16 cellular contexts compared by ENCODE assay signal in the genomic region with DNA sequence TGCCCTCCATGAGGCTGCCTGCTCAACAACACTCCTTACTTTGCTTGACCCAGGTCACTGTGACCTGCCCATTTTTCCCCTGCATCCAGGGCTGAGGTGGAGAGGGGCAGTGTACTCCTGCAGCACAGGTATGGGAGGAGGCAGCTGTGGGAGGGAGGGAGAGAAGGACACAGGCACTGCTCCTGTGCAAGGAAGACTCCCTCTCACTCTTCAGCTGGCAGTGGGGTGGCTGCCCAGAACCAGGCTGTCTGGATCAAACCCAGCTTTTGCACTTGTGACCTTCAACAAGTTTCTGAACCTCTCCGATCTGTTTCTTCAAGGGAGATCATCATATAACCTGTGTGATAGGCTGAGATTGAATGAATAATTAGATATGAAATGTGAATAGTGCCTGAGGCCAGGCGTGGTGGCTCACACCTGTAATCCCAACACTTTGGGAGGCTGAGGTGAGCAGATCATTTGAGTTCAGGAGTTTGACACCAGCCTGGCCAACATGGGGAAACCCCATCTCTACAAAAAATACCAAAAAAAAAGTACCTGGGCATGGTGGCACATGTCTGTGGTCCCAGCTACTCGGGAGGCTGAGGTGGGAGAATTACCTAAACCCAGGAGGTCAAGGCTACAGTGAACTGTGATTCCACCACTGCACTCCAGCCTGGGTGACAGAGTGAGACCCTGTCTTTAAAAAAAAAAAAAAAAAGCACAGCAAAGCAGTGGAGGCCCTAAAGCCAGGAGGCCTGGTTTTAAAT. TPM values are rescaled to one million over a fixed set of nuclear protein-coding genes. Genes with fewer than 3 reads are reported as not detected.
DNase-seq lines count a peak whose midpoint lies in the region; ATAC-seq and TF ChIP-seq lines count a peak whose summit lies in the region.
"Had no signal": no experiment of that assay in that cellular context is flagged by ENCODE, and none has a peak within 500 bp of the region (broad histone marks: within the 10 kb centered on the region; RNA-seq: fewer than 3 reads in every experiment).

No MANE protein-coding gene starts in this region.

- no peaks in the 10 kb centered on the region for H3K4me1 ChIP-seq in right cardiac atrium (ENCODE audit: control insufficient read depth, insufficient read depth, low read length)
- H3K4me1 ChIP-seq in OCI-LY3 (ENCODE audit: low read length) = peaks cover 35% of the 10 kb centered on the region
- H3K4me1 ChIP-seq in uterus = peaks cover 0 to 5% of the 10 kb centered on the region in 2 donors
- H3K4me1 ChIP-seq: colonic mucosa had no signal

- H3K9me3 ChIP-seq in right cardiac atrium (ENCODE audit: control insufficient read depth, low read length) (no peaks in the 10 kb centered on the region), OCI-LY3 (ENCODE audit: insufficient read depth, low read length) (no peaks in the 10 kb centered on the region), uterus (no peaks in the 10 kb centered on the region)
- H3K9me3 ChIP-seq: colonic mucosa, mucosa of descending colon had no signal

- TF ChIP-seq POLR2A in uterus (IDR thresholded peaks at IDR 0.05) = no peak

- no peaks in the 10 kb centered on the region for H3K9me3 Mint-ChIP-seq in endothelial cell (ENCODE audit: unreplicated experiment)

- H3K27me3 ChIP-seq in right cardiac atrium (ENCODE audit: control insufficient read depth, insufficient read depth) (no peaks in the 10 kb centered on the region), OCI-LY3 (ENCODE audit: low read depth, low read length) (no peaks in the 10 kb centered on the region), uterus (no peaks in the 10 kb centered on the region)
- H3K27me3 ChIP-seq: colonic mucosa had no signal

- peaks cover 1% of the 10 kb centered on the region for H3K27me3 Mint-ChIP-seq in endothelial cell (ENCODE audit: unreplicated experiment)

- H3K27ac ChIP-seq in right cardiac atrium (ENCODE audit: low read length) = no peak overlapping the region
- H3K27ac ChIP-seq in OCI-LY3 (ENCODE audit: low read length) = peak overlapping the region; percentile 23; the same call in 1 of the 2 replicates
- peak overlapping the region; percentile 28 to 32 for H3K27ac ChIP-seq in uterus
- H3K27ac ChIP-seq: colonic mucosa, SK-N-MC had no signal

- peak; percentile 14 to 57 for ATAC-seq in right cardiac atrium
- ATAC-seq in HG02938 (IDR thresholded peaks at IDR 0.05; ENCODE audit: unreplicated experiment) = no peak
- ATAC-seq: K562, mucosa of descending colon had no signal

- peaks cover 11% of the 10 kb centered on the region for H3K4me1 Mint-ChIP-seq in endothelial cell (ENCODE audit: unreplicated experiment)

- no peak overlapping the region for H3K27ac Mint-ChIP-seq in endothelial cell (ENCODE audit: unreplicated experiment)

- 81% methylated on average over 3 of the region's 3 CpGs for WGBS in right cardiac atrium

- H4K20me1 ChIP-seq in OCI-LY3 (ENCODE audit: insufficient read depth, low read length) = no peaks in the 10 kb centered on the region

- no peak overlapping the region for H3K4me2 ChIP-seq in OCI-LY3 (ENCODE audit: low read length)

- peaks cover 53% of the 10 kb centered on the region for H3K79me2 ChIP-seq in OCI-LY3 (ENCODE audit: low read length)

- DNase-seq in right cardiac atrium = no peak
- DNase-seq in cardiac septum (ENCODE audit: low spot score) = no peak
- DNase-seq in endothelial cell (ENCODE audit: low spot score) = no peak
- DNase-seq in uterus = no peak
- no peak for DNase-seq in SHP77 treated with DMSO at 0.1 percent for 48 hours (lab: John Stamatoyannopoulos, UW)
- DNase-seq: colonic mucosa, foreskin fibroblast, hypothalamus, mucosa of descending colon, NCI-H2029 had no signal

- TF ChIP-seq CTCF in OCI-LY3 (IDR thresholded peaks at IDR 0.05; ENCODE audit: low read depth, low read length) (no peak), endothelial cell (IDR thresholded peaks at IDR 0.05; ENCODE audit: unreplicated experiment) (no peak), uterus (IDR thresholded peaks at IDR 0.05) (no peak)

- H3K4me3 Mint-ChIP-seq in endothelial cell (ENCODE audit: unreplicated experiment) = peak overlapping the region; percentile 31

- H3K9ac ChIP-seq in OCI-LY3 (ENCODE audit: low read length) = no peak overlapping the region

- H3K4me3 ChIP-seq in right cardiac atrium (ENCODE audit: low read length) = no peak overlapping the region
- no peak overlapping the region for H3K4me3 ChIP-seq in OCI-LY3 (ENCODE audit: low read length)
- H3K4me3 ChIP-seq in uterus = no peak overlapping the region
- H3K4me3 ChIP-seq: colonic mucosa, K562, mucosa of descending colon, SK-N-MC had no signal

- H3K36me3 Mint-ChIP-seq in endothelial cell (ENCODE audit: low read depth, unreplicated experiment) = peaks cover 20% of the 10 kb centered on the region

- H3K36me3 ChIP-seq in OCI-LY3 (replicated peaks; ENCODE audit: low read depth, low read length) (peaks cover 51% of the 10 kb centered on the region), uterus (no peaks in the 10 kb centered on the region)
- H3K36me3 ChIP-seq: colonic mucosa had no signal

- intact Hi-C loops in right cardiac atrium (cut with DNase I) (no loop called here), cardiac septum (cut with DNase I) (no loop called here), uterus (cut with DNase I; ENCODE audit: low total_unique reads) (no loop called here)

- H2AFZ ChIP-seq in OCI-LY3 (ENCODE audit: low read depth, low read length) = no peak overlapping the region

RNA-seq across cellular contexts. Expression of gene TGIF2, which starts 14.2 kb away (rescaled TPM):
- total RNA-seq in right cardiac atrium (10 to 100 TPM in 2 of 4 donors, 1 to 10 TPM in 2; 9.9 to 13.4 (median 10.1) TPM), cardiac septum (6.1 TPM), endothelial cell (ENCODE audit: unreplicated experiment) (43.7 TPM), uterus (10 to 100 TPM in 2 of 4 donors, 1 to 10 TPM in 2; 3.3 to 35.7 (median 17.7) TPM)
- 4.9 TPM for polyA plus RNA-seq in right cardiac atrium

RNA-seq across cellular contexts. Expression of gene RAB5IF, which starts 18.0 kb away (rescaled TPM):
- 10 to 100 TPM; 60.2 to 69.9 (median 62.9) TPM for total RNA-seq in right cardiac atrium
- 74.3 TPM for polyA plus RNA-seq in right cardiac atrium
- 50.2 TPM for total RNA-seq in cardiac septum
- 112 TPM for total RNA-seq in endothelial cell (ENCODE audit: unreplicated experiment)
- total RNA-seq in uterus = 10 to 100 TPM; 12.8 to 37.7 (median 28.5) TPM

RNA-seq across cellular contexts. Expression of gene MYL9, which starts 46.2 kb away (rescaled TPM):
- total RNA-seq in right cardiac atrium (1,000 to 10,000 TPM; 1,717 to 2,567 (median 2,144) TPM), cardiac septum (2,307 TPM), endothelial cell (ENCODE audit: unreplicated experiment) (128 TPM), uterus (1,000 to 10,000 TPM in 1 of 4 donors, 100 to 1,000 TPM in 2, 10 to 100 TPM in 1; 18.5 to 1,447 (median 245) TPM)
- 1,393 TPM for polyA plus RNA-seq in right cardiac atrium
- total RNA-seq: OCI-LY7 had no signal

RNA-seq across cellular contexts. Expression of gene SLA2, which starts 58.4 kb away (rescaled TPM):
- total RNA-seq in right cardiac atrium = under 1 TPM; 0.28 to 0.70 (median 0.61) TPM
- 0.20 TPM for polyA plus RNA-seq in right cardiac atrium
- total RNA-seq in cardiac septum = 0.27 TPM
- total RNA-seq in endothelial cell (ENCODE audit: unreplicated experiment) = not detected
- under 1 TPM in 2 of 4 donors, not detected in 2; 0.14 to 0.88 TPM for total RNA-seq in uterus
- total RNA-seq: osteocyte had no signal
- polyA plus RNA-seq: K562 had no signal
